22 cellular contexts compared by ENCODE assay signal in genomic region chr20:32436968-32437367, GRCh38.
"Had no signal": no experiment of that assay in that cellular context is flagged by ENCODE, and none has a peak within 500 bp of the region (broad histone marks: within the 10 kb centered on the region; RNA-seq: fewer than 3 reads in every experiment).

No MANE protein-coding gene starts in this region.

- H3K27ac Mint-ChIP-seq: neural progenitor cell, progenitor cell of endocrine pancreas had no signal

- H3K27ac ChIP-seq: colonic mucosa, heart right ventricle, neural progenitor cell, ovary, testis, tibial nerve, upper lobe of right lung, vagina had no signal

- H3K9me3 ChIP-seq: colonic mucosa, heart right ventricle, ovary, spleen, testis, tibial nerve, upper lobe of right lung, vagina had no signal

- H3K27me3 Mint-ChIP-seq: naive thymus-derived CD4-positive, alpha-beta T cell; progenitor cell of endocrine pancreas; stimulated activated naive B cell treated with anti-CD40 and anti-IgM and Interleukin-4, amounts not matched to agents 10 μg/mL and 1 μg/mL and 100 μg/mL, for 72 hours; stimulated activated naive CD8-positive, alpha-beta T cell treated with anti-CD3 and anti-CD28 coated beads, Interleukin-15, amount 100 ng/mL, for 72 hours had no signal

- H3K4me3 ChIP-seq: colonic mucosa, heart right ventricle, neural progenitor cell, ovary, spleen, testis, tibial nerve, upper lobe of right lung, vagina had no signal

- ATAC-seq: esophagus mucosa; heart right ventricle; sciatic nerve; stimulated activated naive B cell treated with anti-CD40 and anti-IgM and Interleukin-4, amounts not matched to agents 10 μg/mL and 1 μg/mL and 100 μg/mL, for 72 hours; stimulated activated naive CD8-positive, alpha-beta T cell treated with anti-CD3 and anti-CD28 coated beads, Interleukin-15, amount 100 ng/mL, for 72 hours; upper lobe of right lung had no signal

- H3K36me3 ChIP-seq: ovary had no signal

- H3K27me3 ChIP-seq: colonic mucosa, heart right ventricle, neural progenitor cell, ovary, spleen, testis, tibial nerve, upper lobe of right lung, vagina had no signal

- DNase-seq: colonic mucosa; heart right ventricle; hypothalamus; kidney glomerular epithelial cell; naive thymus-derived CD4-positive, alpha-beta T cell; nucleus accumbens; ovary; spleen; stimulated activated CD4-positive, alpha-beta T cell treated with anti-CD3 and anti-CD28 coated beads, Interleukin-15, amount 100 ng/mL, for 24 hours; stimulated activated CD4-positive, alpha-beta T cell treated with anti-CD3 and anti-CD28 coated beads, Interleukin-4, amount 100 ng/mL, for 24 hours; stimulated activated naive B cell treated with anti-CD40 and anti-IgM and Interleukin-4, amounts not matched to agents 10 μg/mL and 1 μg/mL and 100 μg/mL, for 72 hours; stimulated activated naive CD8-positive, alpha-beta T cell treated with anti-CD3 and anti-CD28 coated beads, Interleukin-15, amount 100 ng/mL, for 72 hours; upper lobe of right lung had no signal

- H3K4me2 ChIP-seq: neural progenitor cell had no signal

- H2AFZ ChIP-seq: neural progenitor cell had no signal

- H3K4me3 Mint-ChIP-seq: naive thymus-derived CD4-positive, alpha-beta T cell; neural progenitor cell; stimulated activated naive B cell treated with anti-CD40 and anti-IgM and Interleukin-4, amounts not matched to agents 10 μg/mL and 1 μg/mL and 100 μg/mL, for 72 hours; stimulated activated naive CD8-positive, alpha-beta T cell treated with anti-CD3 and anti-CD28 coated beads, Interleukin-15, amount 100 ng/mL, for 72 hours had no signal

- H3K9ac ChIP-seq: neural progenitor cell had no signal

- FAIRE-seq: frontal cortex, islet of Langerhans had no signal

- H3K9me3 Mint-ChIP-seq: neural progenitor cell; stimulated activated naive B cell treated with anti-CD40 and anti-IgM and Interleukin-4, amounts not matched to agents 10 μg/mL and 1 μg/mL and 100 μg/mL, for 72 hours; stimulated activated naive CD8-positive, alpha-beta T cell treated with anti-CD3 and anti-CD28 coated beads, Interleukin-15, amount 100 ng/mL, for 72 hours had no signal

- H3K4me1 ChIP-seq: colonic mucosa, testis, upper lobe of right lung, vagina had no signal
